Comparison of ENCODE assay signal across 22 cellular contexts in genomic region chr12:125461831-125462230, GRCh38.
DNase-seq lines count a peak whose midpoint lies in the region; ATAC-seq, FAIRE-seq and TF ChIP-seq lines count a peak whose summit lies in the region.
"Had no signal": no experiment of that assay in that cellular context is flagged by ENCODE, and none has a peak within 500 bp of the region (broad histone marks: within the 10 kb centered on the region; RNA-seq: fewer than 3 reads in every experiment).

No MANE protein-coding gene starts in this region.

- no peak overlapping the region for H3K4me3 Mint-ChIP-seq in WTC11
- H3K4me3 Mint-ChIP-seq: B cell; CD4-positive, alpha-beta T cell; CD8-positive, alpha-beta T cell had no signal

- TF ChIP-seq RAD21 in K562 (CRISPR knock-in tag; conservative IDR thresholded peaks at IDR 0.05 in 1 of 2, IDR thresholded peaks at IDR 0.05 in 1 of 2) = no peak

- H3K4me1 Mint-ChIP-seq in WTC11 = peaks cover 6% of the 10 kb centered on the region; the same call in 1 of the 2 replicates
- H3K4me1 Mint-ChIP-seq: B cell had no signal

- no peak overlapping the region for H3K4me3 ChIP-seq in K562
- H3K4me3 ChIP-seq in Karpas-422 (ENCODE audit: low read length) = no peak overlapping the region
- H3K4me3 ChIP-seq: BLaER1 treated with 17β-estradiol and CSF1 and Interleukin-3, amounts not matched to agents 10 nM and 100 nM had no signal

- H3K27me3 ChIP-seq in K562 (ENCODE audit: control insufficient read depth in 2 of 2, insufficient read depth in 2 of 2, low read length in 2 of 2) (no peaks in the 10 kb centered on the region), Karpas-422 (ENCODE audit: low read length) (0 out of 2 replicates have a peak, but pooled peaks cover 3% of the 10 kb centered on the region)
- H3K27me3 ChIP-seq: BLaER1 treated with 17β-estradiol and CSF1 and Interleukin-3, amounts not matched to agents 10 nM and 100 nM had no signal

- H3K4me2 ChIP-seq in K562 (ENCODE audit: insufficient read depth, low read length) (no peak overlapping the region), Karpas-422 (ENCODE audit: low read depth, low read length, poor library complexity, severe bottlenecking) (no peak overlapping the region)
- H3K4me2 ChIP-seq: BLaER1 treated with 17β-estradiol and CSF1 and Interleukin-3, amounts not matched to agents 10 nM and 100 nM had no signal

- POLR2A ChIA-PET in WTC11 (lab: Charles Lee) (no interaction called here), K562 (lab: Yijun Ruan, JAX) (no interaction called here)

- H3K27ac Mint-ChIP-seq in WTC11 = no peak overlapping the region
- H3K27ac Mint-ChIP-seq: B cell; CD4-positive, alpha-beta T cell; CD8-positive, alpha-beta T cell had no signal

- in situ Hi-C loops in K562 (cut with MboI) = no loop called here

- H3K4me1 ChIP-seq in K562 (replicated peaks in 1 of 2; ENCODE audit: control insufficient read depth in 2 of 2, insufficient read depth in 2 of 2, low read length in 2 of 2) (no peaks in the 10 kb centered on the region), Karpas-422 (ENCODE audit: low read length) (peaks cover 20% of the 10 kb centered on the region)
- H3K4me1 ChIP-seq: BLaER1 treated with 17β-estradiol and CSF1 and Interleukin-3, amounts not matched to agents 10 nM and 100 nM; Caco-2 had no signal

- no peak for FAIRE-seq in K562 (lab: Jason Lieb, UNC)
- FAIRE-seq: A204.1, D721Med, GM12891, GM19239 had no signal

- intact Hi-C loops in K562 (cut with micrococcal nuclease) = no loop called here

- DNase-seq in WTC11 (ENCODE audit: low spot score) (no peak), K562 (ENCODE audit: extremely low read depth in 1 of 4, low spot score in 3 of 4) (peak; percentile 3 to 43 (median 28)), Karpas-422 (no peak), DMS53 (lab: John Stamatoyannopoulos, UW) (no peak)
- DNase-seq: 8988T; AML-193; Caco-2; Calu3; CD4-positive, alpha-beta T cell; CD8-positive, alpha-beta T cell; DMS79; DND-41; EL; GDM1 had no signal

- TF ChIP-seq POLR2A in K562 (conservative IDR thresholded peaks at IDR 0.05) = no peak

- CTCF ChIA-PET in WTC11 (lab: Charles Lee) (no interaction called here), K562 (lab: Yijun Ruan, JAX; ENCODE audit: low intra/inter-chr PET ratio) (interaction anchor here (0.5 kb wide), 1 partner anchor 1894 kb away, joined by 3 read pairs; no protein-coding TSS in a partner anchor)

- H3K27ac ChIP-seq in K562 (ENCODE audit: extremely low read depth, low read depth, low read length) = no peak overlapping the region
- H3K27ac ChIP-seq in Karpas-422 (ENCODE audit: low read length) = no peak overlapping the region
- H3K27ac ChIP-seq: BLaER1 treated with 17β-estradiol and CSF1 and Interleukin-3, amounts not matched to agents 10 nM and 100 nM; C4-2B had no signal

- H3K36me3 Mint-ChIP-seq in WTC11 = no peaks in the 10 kb centered on the region; the same call in 1 of the 2 replicates
- H3K36me3 Mint-ChIP-seq: CD8-positive, alpha-beta T cell had no signal

- no peak overlapping the region for H3K9ac ChIP-seq in K562 (ENCODE audit: insufficient read depth in 1 of 2, low read depth in 2 of 2, low read length in 2 of 2)
- H3K9ac ChIP-seq in Karpas-422 (ENCODE audit: low read length) = no peak overlapping the region
- H3K9ac ChIP-seq: BLaER1 treated with 17β-estradiol and CSF1 and Interleukin-3, amounts not matched to agents 10 nM and 100 nM had no signal

- ATAC-seq in WTC11 (no peak), K562 (peak; percentile 31; the same call in 1 of the 3 replicates), HG03520 (IDR thresholded peaks at IDR 0.05; ENCODE audit: unreplicated experiment) (no peak)
- ATAC-seq: CD8-positive, alpha-beta T cell had no signal

- H3K79me2 ChIP-seq in K562 (ENCODE audit: control insufficient read depth, insufficient read depth, low read length) (no peaks in the 10 kb centered on the region), Karpas-422 (ENCODE audit: low read length) (no peaks in the 10 kb centered on the region)

- no peaks in the 10 kb centered on the region for H3K9me3 ChIP-seq in K562 (replicated peaks; ENCODE audit: control insufficient read depth, insufficient read depth, low read depth, low read length)
- H3K9me3 ChIP-seq in Karpas-422 (ENCODE audit: low read length) = no peaks in the 10 kb centered on the region
- H3K9me3 ChIP-seq: Caco-2 had no signal

- TF ChIP-seq EP300 in K562 (IDR thresholded peaks at IDR 0.05; ENCODE audit: low read length) = no peak

- no peaks in the 10 kb centered on the region for H4K20me1 ChIP-seq in K562 (replicated peaks; ENCODE audit: control insufficient read depth, insufficient read depth, low read length)
- no peaks in the 10 kb centered on the region for H4K20me1 ChIP-seq in Karpas-422 (ENCODE audit: insufficient read depth, low read depth, low read length)
- H4K20me1 ChIP-seq: BLaER1 treated with 17β-estradiol and CSF1 and Interleukin-3, amounts not matched to agents 10 nM and 100 nM had no signal

- no peaks in the 10 kb centered on the region for H3K9me1 ChIP-seq in K562 (ENCODE audit: control insufficient read depth, insufficient read depth, low read length)

- no peak overlapping the region for H2AFZ ChIP-seq in K562 (ENCODE audit: low read depth, low read length)
- no peak overlapping the region for H2AFZ ChIP-seq in Karpas-422 (ENCODE audit: low read length)

- H3K9me3 Mint-ChIP-seq in WTC11 = peaks cover 5% of the 10 kb centered on the region
- H3K9me3 Mint-ChIP-seq: CD4-positive, alpha-beta T cell had no signal

- no TSS peak for BruUV-seq in K562 (replicated peaks; lab: Mats Ljungman, UMichigan)

- TF ChIP-seq CTCF in WTC11 (IDR thresholded peaks at IDR 0.05) = no peak
- no peak for TF ChIP-seq CTCF in K562 (IDR thresholded peaks at IDR 0.05 in 2 of 3, conservative IDR thresholded peaks at IDR 0.05 in 1 of 3; ENCODE audit: insufficient read depth in 2 of 3, low read depth in 1 of 3, low read length in 3 of 3)

- WGBS in K562 (ENCODE audit: insufficient coverage, low coverage, missing lambda C conversion rate) = 2% methylated on average over 5 of the region's 5 CpGs

- H3K27me3 Mint-ChIP-seq in WTC11 (ENCODE audit: low read depth) = no peaks in the 10 kb centered on the region

- no peaks in the 10 kb centered on the region for H3K9me2 ChIP-seq in Karpas-422 (replicated peaks; ENCODE audit: insufficient read depth, low read length)

- H3K36me3 ChIP-seq in K562 (ENCODE audit: control insufficient read depth, insufficient read depth, low read length) = no peaks in the 10 kb centered on the region
- no peaks in the 10 kb centered on the region for H3K36me3 ChIP-seq in Karpas-422 (ENCODE audit: insufficient read depth, low read length)
- H3K36me3 ChIP-seq: BLaER1 treated with 17β-estradiol and CSF1 and Interleukin-3, amounts not matched to agents 10 nM and 100 nM had no signal

TF ChIP-seq in WTC11, 78 proteins besides CTCF, POLR2A, EP300 and RAD21:
- TF ChIP-seq MYBL2 (CRISPR knock-in tag; IDR thresholded peaks at IDR 0.05) (no peak), RELA (CRISPR knock-in tag; IDR thresholded peaks at IDR 0.05; ENCODE audit: borderline replicate concordance) (no peak), USF2 (CRISPR knock-in tag; IDR thresholded peaks at IDR 0.05) (peak; percentile 64), GRHL2 (CRISPR knock-in tag; IDR thresholded peaks at IDR 0.05; ENCODE audit: insufficient replicate concordance, severe bottlenecking) (no peak), CBFB (CRISPR knock-in tag; IDR thresholded peaks at IDR 0.05; ENCODE audit: low read depth) (no peak)
TF ChIP-seq in WTC11: peak in this region for 1.

TF ChIP-seq in K562, 482 proteins besides CTCF, POLR2A, EP300 and RAD21 (continues in another document):
- TF ChIP-seq ZBTB43 (CRISPR knock-in tag; IDR thresholded peaks at IDR 0.05) = no peak
- no peak for TF ChIP-seq PCBP2 (IDR thresholded peaks at IDR 0.05; ENCODE audit: low read depth, low read length, poor library complexity, severe bottlenecking)
- TF ChIP-seq ZNF695 (CRISPR knock-in tag; IDR thresholded peaks at IDR 0.05) = no peak
- TF ChIP-seq MCM2 (IDR thresholded peaks at IDR 0.05; ENCODE audit: low read depth) = no peak
- no peak for TF ChIP-seq HNRNPL (IDR thresholded peaks at IDR 0.05; ENCODE audit: low read depth, low read length)
- TF ChIP-seq RFX5 (IDR thresholded peaks at IDR 0.05; ENCODE audit: low read depth, low read length) = no peak
- TF ChIP-seq ARID1B (IDR thresholded peaks at IDR 0.05) = no peak
- no peak for TF ChIP-seq BDP1 (IDR thresholded peaks at IDR 0.05; ENCODE audit: insufficient read depth, insufficient read length)
- TF ChIP-seq ZNF212 (CRISPR knock-in tag; IDR thresholded peaks at IDR 0.05) = no peak
- TF ChIP-seq L3MBTL2 (IDR thresholded peaks at IDR 0.05) = peak; percentile 32; the same call in 1 of the 2 replicates
- TF ChIP-seq E2F4 (CRISPR knock-in tag; IDR thresholded peaks at IDR 0.05; ENCODE audit: low read depth) = no peak
- TF ChIP-seq HCFC1 (IDR thresholded peaks at IDR 0.05; ENCODE audit: low read depth, low read length) = no peak
- no peak for TF ChIP-seq SAFB2 (IDR thresholded peaks at IDR 0.05; ENCODE audit: borderline replicate concordance, low read depth, low read length, severe bottlenecking)
- peak; percentile 20; the same call in 1 of the 2 replicates for TF ChIP-seq USF1 (CRISPR knock-in tag; IDR thresholded peaks at IDR 0.05)

Comparison
In these comparisons a context has a peak if more than half of its experiments do, and no peak if none do; other contexts are left out.
1. DNase-seq: peak in K562 (4 of 4); none in WTC11 (single experiment), Karpas-422 (single experiment) and DMS53 (single experiment).
2. Of the 49 proteins assayed by ChIP-seq in both K562 and WTC11: peak only in K562: USF1; only in WTC11: none; in both: USF2; in neither: 47.